2 cellular contexts compared by ENCODE assay signal in genomic region chr14:54509546-54510501, GRCh38.
TF ChIP-seq lines count a peak whose summit lies in the region.

A gene with protein sequence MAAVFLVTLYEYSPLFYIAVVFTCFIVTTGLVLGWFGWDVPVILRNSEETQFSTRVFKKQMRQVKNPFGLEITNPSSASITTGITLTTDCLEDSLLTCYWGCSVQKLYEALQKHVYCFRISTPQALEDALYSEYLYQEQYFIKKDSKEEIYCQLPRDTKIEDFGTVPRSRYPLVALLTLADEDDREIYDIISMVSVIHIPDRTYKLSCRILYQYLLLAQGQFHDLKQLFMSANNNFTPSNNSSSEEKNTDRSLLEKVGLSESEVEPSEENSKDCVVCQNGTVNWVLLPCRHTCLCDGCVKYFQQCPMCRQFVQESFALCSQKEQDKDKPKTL (plus strand): TSS chr14:54509906. CDS start chr14:54509960, 54 bp downstream.

TF ChIP-seq in IMR-90, 13 proteins besides CTCF, POLR2A, EP300 and RAD21:
- TF ChIP-seq USF2 (IDR thresholded peaks at IDR 0.05; ENCODE audit: low read depth, low read length), result no peak
- peak; percentile 71 for TF ChIP-seq RCOR1 (IDR thresholded peaks at IDR 0.05; ENCODE audit: insufficient replicate concordance, low read length)
- peak; percentile 31 for TF ChIP-seq SMC3 (IDR thresholded peaks at IDR 0.05; ENCODE audit: low read depth, low read length)

TF ChIP-seq in endothelial cell of umbilical vein, 7 proteins besides CTCF, POLR2A, EP300 and RAD21:
- TF ChIP-seq GATA2 (IDR thresholded peaks at IDR 0.05; ENCODE audit: insufficient read depth, insufficient read length, low read depth, low read length) (no peak), JUN (IDR thresholded peaks at IDR 0.05; ENCODE audit: borderline replicate concordance, insufficient read depth, insufficient read length, low read depth) (no peak), MYC (IDR thresholded peaks at IDR 0.05; ENCODE audit: low read depth, low read length) (no peak), EZH2 (IDR thresholded peaks at IDR 0.05; ENCODE audit: borderline replicate concordance, low read depth, low read length, severe bottlenecking) (no peak), POLR2AphosphoS5 (IDR thresholded peaks at IDR 0.05; ENCODE audit: insufficient read depth, low read depth, low read length) (peak; percentile 82)
- TF ChIP-seq, protein P1, sequence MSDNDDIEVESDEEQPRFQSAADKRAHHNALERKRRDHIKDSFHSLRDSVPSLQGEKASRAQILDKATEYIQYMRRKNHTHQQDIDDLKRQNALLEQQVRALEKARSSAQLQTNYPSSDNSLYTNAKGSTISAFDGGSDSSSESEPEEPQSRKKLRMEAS (IDR thresholded peaks at IDR 0.05; ENCODE audit: insufficient read depth, insufficient read length), result no peak
